Comparison of ENCODE assay signal across 8 cellular contexts in the genomic region with DNA sequence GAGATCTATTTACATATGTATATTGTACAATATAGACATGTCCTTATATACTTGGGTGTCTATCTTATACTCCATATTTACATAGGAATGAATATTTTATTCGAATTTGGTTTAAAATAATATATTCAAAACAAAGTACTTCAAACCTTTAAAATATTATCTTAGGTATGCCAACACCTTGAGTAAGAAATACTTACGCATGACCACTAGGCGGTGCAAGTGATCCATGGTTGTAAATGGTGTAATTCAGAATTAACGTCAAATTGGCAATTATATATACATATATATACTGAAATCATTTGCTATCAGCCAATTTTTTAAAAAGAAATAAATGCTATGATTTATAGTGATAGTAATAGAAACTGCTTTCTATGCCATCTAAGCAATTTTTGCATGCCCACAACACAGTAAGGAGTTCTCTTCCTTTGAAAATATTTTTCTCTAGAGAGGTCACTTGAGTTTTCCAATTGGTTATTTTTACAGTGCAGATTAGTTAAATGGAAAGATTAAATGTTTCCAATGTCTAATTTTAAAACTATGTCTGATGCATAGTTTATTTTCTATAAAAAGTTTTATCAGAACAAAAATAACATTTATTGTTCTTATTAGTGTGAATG. TPM values are rescaled to one million over a fixed set of nuclear protein-coding genes. Genes with fewer than 3 reads are reported as not detected.
DNase-seq lines count a peak whose midpoint lies in the region; ATAC-seq and TF ChIP-seq lines count a peak whose summit lies in the region.

No MANE protein-coding gene starts in this region.

- intact Hi-C loops in spleen (cut with DNase I; ENCODE audit: low total_unique reads) = no loop called here

- H3K27me3 ChIP-seq in spleen (replicated peaks in 1 of 7) = no peaks in the 10 kb centered on the region

- no peaks in the 10 kb centered on the region for H3K9me3 ChIP-seq in spleen

- no peaks in the 10 kb centered on the region for H3K36me3 ChIP-seq in spleen

- peak; percentile 29 for ATAC-seq in HG02678 (IDR thresholded peaks at IDR 0.05; ENCODE audit: unreplicated experiment)
- no peak for ATAC-seq in GM19328 (IDR thresholded peaks at IDR 0.05; ENCODE audit: unreplicated experiment)

- H3K27ac ChIP-seq in spleen = no peak overlapping the region

- 1 to 7% (median 2%) methylated on average over 4 of the region's 4 CpGs for WGBS in spleen, 5 donors

- no peaks in the 10 kb centered on the region for H3K4me1 ChIP-seq in spleen

- H3K4me3 ChIP-seq in fibroblast of villous mesenchyme (ENCODE audit: low read depth, low read length) = no peak overlapping the region
- H3K4me3 ChIP-seq in spleen = no peak overlapping the region

- no peak for TF ChIP-seq POLR2A in spleen (IDR thresholded peaks at IDR 0.05)

- TF ChIP-seq CTCF in fibroblast of villous mesenchyme (IDR thresholded peaks at IDR 0.05; ENCODE audit: insufficient read depth, low read depth, low read length) (peak; percentile 82), spleen (IDR thresholded peaks at IDR 0.05 in 8 of 11, conservative IDR thresholded peaks at IDR 0.05 in 3 of 11) (peak; percentile 35 to 74 (median 55))

- DNase-seq in EL (peak; percentile 48), NCI-H526 treated with DMSO at 0.1 percent for 48 hours (lab: John Stamatoyannopoulos, UW) (peak; percentile 28), fibroblast of villous mesenchyme (ENCODE audit: low read depth) (peak; percentile 65), spleen (no peak), NCI-H1048 (lab: John Stamatoyannopoulos, UW) (no peak)
- DNase-seq in activated CD8-positive, alpha-beta memory T cell treated with anti-CD3 and anti-CD28 coated beads, Interleukin-2, amount 50 U/mL, for 48 hours = peak; percentile 65

RNA-seq across cellular contexts. Expression of gene SPAG16, which starts 37.5 kb away (rescaled TPM):
- 38.3 and 56.1 TPM in 2 replicates for total RNA-seq in fibroblast of villous mesenchyme
- 10 to 100 TPM in 6 of 7 donors, 1 to 10 TPM in 1; 9.8 to 19.7 (median 13.5) TPM for total RNA-seq in spleen
- polyA plus RNA-seq in spleen = 10 to 100 TPM in 2 of 3 donors, 1 to 10 TPM in 1; 9.0 to 12.2 (median 12.0) TPM

Comparison
In these comparisons a context has a peak if more than half of its experiments do, and no peak if none do; other contexts are left out.
1. DNase-seq: peak in EL (single experiment), NCI-H526 treated with DMSO at 0.1 percent for 48 hours (single experiment), activated CD8-positive, alpha-beta memory T cell treated with anti-CD3 and anti-CD28 coated beads, Interleukin-2, amount 50 U/mL, for 48 hours (single experiment) and fibroblast of villous mesenchyme (single experiment); none in spleen (single experiment) and NCI-H1048 (single experiment).